ENCODE assay signal across 8 cellular contexts in the genomic region with DNA sequence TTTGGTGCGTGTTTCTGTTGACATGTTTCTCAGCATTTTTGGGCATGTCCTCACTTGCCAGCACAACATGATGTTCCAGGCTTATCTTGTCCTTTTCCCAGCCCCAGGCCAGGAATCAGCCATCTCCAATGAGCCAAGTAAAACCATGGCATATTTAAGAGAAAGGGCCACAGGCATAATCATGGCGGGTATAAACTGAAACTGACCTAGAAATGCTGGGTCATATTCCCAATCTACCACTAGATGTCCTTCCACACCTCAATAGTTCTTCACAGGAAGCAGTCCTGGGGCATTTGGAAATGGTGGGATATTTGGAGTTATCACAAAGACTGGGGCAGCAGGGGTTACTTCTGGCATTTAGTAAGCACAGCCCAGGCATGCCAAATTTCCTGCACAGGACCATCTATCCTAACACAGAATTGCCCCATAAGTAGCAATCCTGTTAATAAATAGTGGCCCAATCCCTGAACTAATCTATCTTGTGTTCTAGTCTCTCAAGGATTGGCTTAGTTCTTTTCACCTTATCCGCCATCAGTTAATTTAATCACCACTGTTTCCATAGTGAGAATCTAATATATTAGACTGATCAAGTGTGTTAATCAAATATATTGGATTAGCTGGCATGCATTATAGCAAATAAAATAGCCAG.
DNase-seq lines count a peak whose midpoint lies in the region; ATAC-seq, FAIRE-seq and TF ChIP-seq lines count a peak whose summit lies in the region.

No MANE protein-coding gene starts in this region.

- H3K27me3 ChIP-seq in heart left ventricle (no peaks in the 10 kb centered on the region), keratinocyte (ENCODE audit: control insufficient read depth, extremely low read depth, insufficient read depth, low read length) (no peaks in the 10 kb centered on the region)

- no peaks in the 10 kb centered on the region for H3K36me3 ChIP-seq in heart left ventricle
- H3K36me3 ChIP-seq in keratinocyte (ENCODE audit: control insufficient read depth in 2 of 2, extremely low read depth in 1 of 2, insufficient read depth in 2 of 2, low read length in 2 of 2), result no peaks in the 10 kb centered on the region

- dilution Hi-C loops in keratinocyte (cut with MboI; ENCODE audit: extremely low pct_ligation_motif_present, low sequenced_read_pairs), result no loop called here

- no peak for TF ChIP-seq POLR2A in heart left ventricle (IDR thresholded peaks at IDR 0.05)

- intact Hi-C loops in heart left ventricle (cut with DNase I), result loop anchor here in 2 of 10 donors (10.0 kb wide), 2 partner anchors 165 to 275 kb away; a partner anchor contains a TSS
- intact Hi-C loops in cardiac septum (cut with DNase I), result loop anchor here (10.0 kb wide), 1 partner anchor 275 kb away; a partner anchor contains a TSS

- peak overlapping the region; percentile 46 for H3K4me2 ChIP-seq in keratinocyte (ENCODE audit: control insufficient read depth, extremely low read depth, insufficient read depth, low read depth, low read length)

- H3K27ac ChIP-seq in heart left ventricle (no peak overlapping the region), keratinocyte (ENCODE audit: control insufficient read depth, insufficient read depth, low read length) (no peak overlapping the region)

- no peak for FAIRE-seq in keratinocyte (lab: Jason Lieb, UNC)

- H3K9me1 ChIP-seq in keratinocyte (ENCODE audit: control insufficient read depth, extremely low read depth, insufficient read depth, low read length), result no peaks in the 10 kb centered on the region

- no peaks in the 10 kb centered on the region for H3K79me2 ChIP-seq in keratinocyte (ENCODE audit: control insufficient read depth, insufficient read depth, low read length)

- H4K20me1 ChIP-seq in keratinocyte (ENCODE audit: control insufficient read depth, extremely low read depth, insufficient read depth, low read length), result no peaks in the 10 kb centered on the region

- WGBS in heart left ventricle, 4 donors, result 70 to 81% (median 78%) methylated on average over 3 of the region's 3 CpGs

- H3K9ac ChIP-seq in keratinocyte (ENCODE audit: control insufficient read depth, extremely low read depth, insufficient read depth, low read length), result no peak overlapping the region

- H3K4me3 ChIP-seq in heart left ventricle (no peak overlapping the region), WI38 (ENCODE audit: low read depth, low read length) (no peak overlapping the region), keratinocyte (ENCODE audit: control insufficient read depth in 2 of 3, extremely low read depth in 1 of 3, insufficient read depth in 2 of 3, low read depth in 1 of 3, low read length in 3 of 3) (no peak overlapping the region)

- TF ChIP-seq CTCF in heart left ventricle (IDR thresholded peaks at IDR 0.05), result peak; percentile 25 to 59 (median 46)
- TF ChIP-seq CTCF in WI38 (IDR thresholded peaks at IDR 0.05; ENCODE audit: low read depth, low read length), result peak; percentile 32
- TF ChIP-seq CTCF in keratinocyte (optimal IDR thresholded peaks at IDR 0.05 in 1 of 3, IDR thresholded peaks at IDR 0.05 in 1 of 3, conservative IDR thresholded peaks at IDR 0.05 in 1 of 3; ENCODE audit: extremely low read depth in 1 of 3, insufficient read depth in 2 of 3, low read length in 3 of 3), result peak; percentile 57 to 73 (median 58)

- peak in 3 of 4 donors; percentile 50 to 70 (median 50) for ATAC-seq in heart left ventricle
- no peak for ATAC-seq in GM18907 (IDR thresholded peaks at IDR 0.05; ENCODE audit: unreplicated experiment)
- ATAC-seq in HG02970 (IDR thresholded peaks at IDR 0.05; ENCODE audit: low FRiP score, unreplicated experiment), result no peak

- no peaks in the 10 kb centered on the region for H3K9me3 ChIP-seq in heart left ventricle
- H3K9me3 ChIP-seq in keratinocyte (ENCODE audit: control insufficient read depth, low read depth, low read length), result no peaks in the 10 kb centered on the region

- DNase-seq in heart left ventricle (no peak), cardiac septum (ENCODE audit: low spot score) (no peak), NAMALWA (ENCODE audit: low spot score) (peak; percentile 35), keratinocyte (ENCODE audit: low read depth, low spot score) (peak; percentile 30)
- no peak for DNase-seq in activated naive CD4-positive, alpha-beta T cell treated with anti-CD3 and anti-CD28 coated beads, Interleukin-2, amount 50 U/mL, for 16 hours

- peak overlapping the region; percentile 86 for H2AFZ ChIP-seq in keratinocyte (ENCODE audit: control insufficient read depth, low read length)

- H3K4me1 ChIP-seq in heart left ventricle, result no peaks in the 10 kb centered on the region
- no peaks in the 10 kb centered on the region for H3K4me1 ChIP-seq in keratinocyte (ENCODE audit: control insufficient read depth, extremely low read depth, insufficient read depth, low read length)

Comparison
In these comparisons a context has a peak if more than half of its experiments do, and no peak if none do; other contexts are left out.
1. ATAC-seq: peak in heart left ventricle (3 of 4); none in GM18907 (single experiment) and HG02970 (single experiment).
2. DNase-seq: peak in NAMALWA (single experiment) and keratinocyte (single experiment); none in heart left ventricle (0 of 5), cardiac septum (single experiment) and activated naive CD4-positive, alpha-beta T cell treated with anti-CD3 and anti-CD28 coated beads, Interleukin-2, amount 50 U/mL, for 16 hours (single experiment).
3. Peak in every context shown above with its lines, with median percentiles within 50 percentile points of each other: CTCF ChIP-seq.